In genomic region chr7:88539977-88540376, GRCh38 we compare ENCODE assay signal across 19 cellular contexts.
A peak's percentile ranks its signal among the peaks of the same experiment; 100 is the strongest.
DNase-seq lines count a peak whose midpoint lies in the region; ATAC-seq and TF ChIP-seq lines count a peak whose summit lies in the region.
"Had no signal": no experiment of that assay in that cellular context is flagged by ENCODE, and none has a peak within 500 bp of the region (broad histone marks: within the 10 kb centered on the region; RNA-seq: fewer than 3 reads in every experiment).

No MANE protein-coding gene starts in this region.

- H3K4me3 ChIP-seq in heart right ventricle = no peak overlapping the region
- no peak overlapping the region for H3K4me3 ChIP-seq in neuron (ENCODE audit: low read length)
- H3K4me3 ChIP-seq in HAP-1 = no peak overlapping the region
- H3K4me3 ChIP-seq: MG63 had no signal

- DNase-seq in DMS 273 treated with DMSO at 0.1 percent for 48 hours (lab: John Stamatoyannopoulos, UW) = peak; percentile 79
- DNase-seq in NCI-H524 treated with DMSO at 0.1 percent for 48 hours (lab: John Stamatoyannopoulos, UW) = peak; percentile 91
- peak in 1 of 2 donors; percentile 8 for DNase-seq in heart right ventricle
- no peak for DNase-seq in HAP-1 (ENCODE audit: low spot score in 2 of 2)
- DNase-seq: ACHN, GDM1, H9, Kasumi-1, MG63, NCI-H1048, NCI-H1436, NCI-H1930, NCI-H2171, PC-3, RPMI8226 had no signal

- H3K4me1 ChIP-seq in heart right ventricle (peaks cover 0 to 3% (median 0%) of the 10 kb centered on the region in 9 donors), neuron (ENCODE audit: insufficient read depth, low read length) (no peaks in the 10 kb centered on the region), HAP-1 (no peaks in the 10 kb centered on the region)

- peak overlapping the region; percentile 37 for H2AFZ ChIP-seq in neuron (ENCODE audit: low read depth, low read length)

- intact Hi-C loops in heart right ventricle (cut with DNase I) = no loop called here

- WGBS in heart right ventricle, 2 donors = 44 to 48% methylated on average over 4 of the region's 4 CpGs

- TF ChIP-seq CTCF in heart right ventricle (IDR thresholded peaks at IDR 0.05) = no peak

- H3K27ac ChIP-seq in heart right ventricle = peak overlapping the region in 2 of 10 donors; percentile 22 to 51
- H3K27ac ChIP-seq: C4-2B had no signal

- in situ Hi-C loops in HAP-1 (cut with MboI; ENCODE audit: low sequenced_read_pairs) = loop anchor here (25.0 kb wide), 2 partner anchors 303 to 1072 kb away; no protein-coding TSS in a partner anchor

- H3K27me3 ChIP-seq in heart right ventricle = no peaks in the 10 kb centered on the region
- H3K27me3 ChIP-seq in neuron (ENCODE audit: insufficient read depth, low read length) = no peaks in the 10 kb centered on the region
- H3K27me3 ChIP-seq in HAP-1 (ENCODE audit: low read depth) = no peaks in the 10 kb centered on the region
- H3K27me3 ChIP-seq: MG63 had no signal

- peak in 6 of 8 donors; percentile 17 to 85 (median 70) for ATAC-seq in heart right ventricle
- ATAC-seq in HG02678 (IDR thresholded peaks at IDR 0.05; ENCODE audit: unreplicated experiment) = no peak
- ATAC-seq in HG02981 (IDR thresholded peaks at IDR 0.05; ENCODE audit: unreplicated experiment) = no peak
- ATAC-seq: PC-3 had no signal

- H3K9me3 ChIP-seq in heart right ventricle (peaks cover 0 to 44% (median 19%) of the 10 kb centered on the region in 11 donors), neuron (ENCODE audit: low read length) (peaks cover 4% of the 10 kb centered on the region), HAP-1 (0 out of 2 replicates have a peak, but pooled peaks cover 3% of the 10 kb centered on the region)
- H3K9me3 ChIP-seq: MG63 had no signal

- no peaks in the 10 kb centered on the region for H3K36me3 ChIP-seq in heart right ventricle
- no peaks in the 10 kb centered on the region for H3K36me3 ChIP-seq in neuron (ENCODE audit: insufficient read depth, low read length)
- H3K36me3 ChIP-seq in HAP-1 (replicated peaks) = no peaks in the 10 kb centered on the region
- H3K36me3 ChIP-seq: MG63 had no signal

Comparison
In these comparisons a context has a peak if more than half of its experiments do, and no peak if none do; other contexts are left out.
1. DNase-seq: peak in DMS 273 treated with DMSO at 0.1 percent for 48 hours (single experiment) and NCI-H524 treated with DMSO at 0.1 percent for 48 hours (single experiment); none in HAP-1 (0 of 2).
2. ATAC-seq: peak in heart right ventricle (6 of 8); none in HG02678 (single experiment) and HG02981 (single experiment).